Comparison of ENCODE assay signal across 1 cellular context in the genomic region with DNA sequence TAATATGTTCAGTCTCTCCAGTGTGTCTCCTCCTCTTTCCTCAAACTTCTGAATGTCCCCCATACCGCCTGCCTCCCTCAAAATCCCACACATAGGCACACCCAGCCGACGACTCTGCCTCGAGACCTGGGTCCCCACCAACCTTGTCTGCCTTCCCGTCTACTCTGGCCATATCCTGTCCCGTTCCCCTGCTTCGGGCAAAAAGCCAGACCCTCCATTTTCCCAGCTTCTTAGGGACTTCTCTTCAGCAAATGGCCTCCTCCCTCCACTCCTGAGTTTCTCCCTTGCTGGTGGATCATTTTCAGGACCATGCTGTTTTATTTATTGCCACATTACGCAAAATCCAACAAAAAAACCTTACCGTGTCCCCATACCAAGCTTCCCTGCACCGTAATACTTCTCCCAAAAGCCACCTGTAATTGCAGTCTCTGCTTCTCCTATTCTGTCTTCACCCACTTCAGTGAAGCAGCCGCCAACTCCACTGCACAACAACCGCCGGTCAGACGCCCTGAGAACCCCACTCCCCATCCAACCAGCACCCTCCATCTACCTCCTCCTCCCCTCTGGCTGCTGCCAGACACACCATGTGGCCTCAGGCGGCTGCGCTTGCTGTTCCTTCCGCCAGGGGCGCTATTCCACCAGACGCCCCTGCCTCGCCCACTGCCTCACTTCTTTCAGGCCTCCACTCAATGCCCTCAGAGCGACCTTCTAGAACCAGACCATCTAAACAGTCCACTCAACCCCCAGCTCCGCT.
TF ChIP-seq lines count a peak whose summit lies in the region.

No MANE protein-coding gene starts in this region.

TF ChIP-seq in H1, 55 proteins besides CTCF, POLR2A, EP300 and RAD21 (continued from another document):
- TF ChIP-seq, protein P1, sequence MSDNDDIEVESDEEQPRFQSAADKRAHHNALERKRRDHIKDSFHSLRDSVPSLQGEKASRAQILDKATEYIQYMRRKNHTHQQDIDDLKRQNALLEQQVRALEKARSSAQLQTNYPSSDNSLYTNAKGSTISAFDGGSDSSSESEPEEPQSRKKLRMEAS (IDR thresholded peaks at IDR 0.05), result peak; percentile 95
- TF ChIP-seq, protein P2, sequence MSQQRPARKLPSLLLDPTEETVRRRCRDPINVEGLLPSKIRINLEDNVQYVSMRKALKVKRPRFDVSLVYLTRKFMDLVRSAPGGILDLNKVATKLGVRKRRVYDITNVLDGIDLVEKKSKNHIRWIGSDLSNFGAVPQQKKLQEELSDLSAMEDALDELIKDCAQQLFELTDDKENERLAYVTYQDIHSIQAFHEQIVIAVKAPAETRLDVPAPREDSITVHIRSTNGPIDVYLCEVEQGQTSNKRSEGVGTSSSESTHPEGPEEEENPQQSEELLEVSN (IDR thresholded peaks at IDR 0.05), result peak; percentile 49; the same call in 1 of the 2 replicates
- TF ChIP-seq SP4 (IDR thresholded peaks at IDR 0.05; ENCODE audit: low read length) (no peak), CREB1 (IDR thresholded peaks at IDR 0.05) (peak; percentile 49), SP2 (IDR thresholded peaks at IDR 0.05; ENCODE audit: low read length) (no peak), ASH2L (IDR thresholded peaks at IDR 0.05; ENCODE audit: low read length) (peak; percentile 36)
